1 cellular context compared by ENCODE assay signal in genomic region chr7:14389052-14389988, GRCh38.
TF ChIP-seq lines count a peak whose summit lies in the region.

No MANE protein-coding gene starts in this region.

TF ChIP-seq in H1, 55 proteins besides CTCF, POLR2A, EP300 and RAD21 (continued from another document):
- TF ChIP-seq CHD7 (IDR thresholded peaks at IDR 0.05; ENCODE audit: insufficient replicate concordance, low read length) (no peak), ATF3 (IDR thresholded peaks at IDR 0.05; ENCODE audit: insufficient read depth, low read depth, low read length) (no peak), SP1 (IDR thresholded peaks at IDR 0.05; ENCODE audit: low read depth, low read length) (no peak), SAP30 (IDR thresholded peaks at IDR 0.05; ENCODE audit: insufficient read depth, insufficient replicate concordance, low read length) (no peak), CREB1 (IDR thresholded peaks at IDR 0.05) (no peak), HDAC2 (IDR thresholded peaks at IDR 0.05; ENCODE audit: borderline replicate concordance in 1 of 2, low read depth in 2 of 2, low read length in 2 of 2) (no peak)
